9 cellular contexts compared by ENCODE assay signal in genomic region chr13:99269627-99270252, GRCh38. TPM values are rescaled to one million over a fixed set of nuclear protein-coding genes. Genes with fewer than 3 reads are reported as not detected.
A peak's percentile ranks its signal among the peaks of the same experiment; 100 is the strongest.
DNase-seq lines count a peak whose midpoint lies in the region; ATAC-seq and TF ChIP-seq lines count a peak whose summit lies in the region.
"Had no signal": no experiment of that assay in that cellular context is flagged by ENCODE, and none has a peak within 500 bp of the region (broad histone marks: within the 10 kb centered on the region; RNA-seq: fewer than 3 reads in every experiment).

No MANE protein-coding gene starts in this region.

- H2BK120ac ChIP-seq in neuronal stem cell (ENCODE audit: low read depth, low read length): no peak overlapping the region

- no peak overlapping the region for H3K9ac ChIP-seq in neuronal stem cell (ENCODE audit: low read depth, low read length, poor library complexity)

- H2BK15ac ChIP-seq in neuronal stem cell (ENCODE audit: low read length): no peak overlapping the region

- no peak overlapping the region for H3K23ac ChIP-seq in neuronal stem cell (ENCODE audit: low read depth, low read length, poor library complexity)

- H3K79me1 ChIP-seq in neuronal stem cell (ENCODE audit: low read depth, low read length): peaks cover 3% of the 10 kb centered on the region

- no peak overlapping the region for H3K14ac ChIP-seq in neuronal stem cell (ENCODE audit: low read length)

- DNase-seq in D341Med (ENCODE audit: low spot score) (peak; percentile 44), Peyer's patch (peak in 1 of 3 donors; percentile 69), dedifferentiated amniotic fluid mesenchymal stem cell (ENCODE audit: extremely low spot score) (peak; percentile 66), mesothelial cell of epicardium (ENCODE audit: low spot score in 2 of 2, unreplicated experiment in 2 of 2) (no peak), cerebellar nuclear complex (lab: John Stamatoyannopoulos, UW) (no peak), neuronal stem cell (ENCODE audit: low spot score) (no peak)

- H3K36me3 Mint-ChIP-seq in mesothelial cell of epicardium: peaks cover 12% of the 10 kb centered on the region

- H3K9me3 Mint-ChIP-seq in mesothelial cell of epicardium: peaks cover 4% of the 10 kb centered on the region

- TF ChIP-seq CTCF in Peyer's patch (IDR thresholded peaks at IDR 0.05): peak; percentile 54 to 86 (median 80)
- TF ChIP-seq CTCF in mesothelial cell of epicardium (IDR thresholded peaks at IDR 0.05; ENCODE audit: unreplicated experiment): peak; percentile 16

- TF ChIP-seq POLR2A in Peyer's patch (IDR thresholded peaks at IDR 0.05): no peak

- H3K27me3 ChIP-seq in Peyer's patch (no peaks in the 10 kb centered on the region), neuronal stem cell (ENCODE audit: control insufficient read depth in 3 of 3, insufficient read depth in 3 of 3, low read depth in 1 of 3, low read length in 3 of 3) (no peaks in the 10 kb centered on the region)

- H3K9me3 ChIP-seq in Peyer's patch: peaks cover 0 to 4% (median 0%) of the 10 kb centered on the region in 4 donors
- peaks cover 4 to 6% of the 10 kb centered on the region in 2 donors for H3K9me3 ChIP-seq in neuronal stem cell (replicated peaks in 1 of 2; ENCODE audit: control insufficient read depth in 2 of 2, insufficient read depth in 1 of 2, low read depth in 1 of 2, low read length in 2 of 2)

- H3K4me2 ChIP-seq in neuronal stem cell (ENCODE audit: insufficient read depth, low read length, poor library complexity, severe bottlenecking): no peak overlapping the region

- H2AK5ac ChIP-seq in neuronal stem cell (ENCODE audit: low read depth, low read length): no peak overlapping the region

- H3K4ac ChIP-seq in neuronal stem cell (ENCODE audit: low read length): no peak overlapping the region

- H3K36me3 ChIP-seq in Peyer's patch: no peaks in the 10 kb centered on the region
- peaks cover 5 to 6% of the 10 kb centered on the region in 2 donors for H3K36me3 ChIP-seq in neuronal stem cell (replicated peaks in 1 of 2; ENCODE audit: control insufficient read depth in 2 of 2, insufficient read depth in 2 of 2, low read length in 2 of 2)

- no peak overlapping the region for H2BK5ac ChIP-seq in neuronal stem cell (ENCODE audit: low read length)

- peak overlapping the region in 3 of 4 donors; percentile 24 to 73 (median 36) for H3K27ac ChIP-seq in Peyer's patch
- H3K27ac ChIP-seq in neuronal stem cell (replicated peaks; ENCODE audit: low read length): no peak overlapping the region

- no peak overlapping the region for H2BK12ac ChIP-seq in neuronal stem cell (ENCODE audit: low read length)

- no peaks in the 10 kb centered on the region for H3K27me3 Mint-ChIP-seq in mesothelial cell of epicardium (ENCODE audit: low read depth)

- no peaks in the 10 kb centered on the region for H3K4me1 Mint-ChIP-seq in mesothelial cell of epicardium

- no peak overlapping the region for H3K4me3 ChIP-seq in Peyer's patch
- H3K4me3 ChIP-seq in neuronal stem cell (ENCODE audit: low read length in 2 of 2): no peak overlapping the region

- no peak overlapping the region for H3K27ac Mint-ChIP-seq in mesothelial cell of epicardium
- H3K27ac Mint-ChIP-seq: activated naive CD4-positive, alpha-beta T cell treated with anti-CD3 and anti-CD28 coated beads, Interleukin-2, amount 50 U/mL, for 72 hours had no signal

- no peak overlapping the region for H3K18ac ChIP-seq in neuronal stem cell (ENCODE audit: low read length)

- H3K4me1 ChIP-seq in Peyer's patch (peaks cover 0 to 9% (median 2%) of the 10 kb centered on the region in 4 donors), neuronal stem cell (ENCODE audit: control insufficient read depth in 2 of 2, insufficient read depth in 1 of 2, low read depth in 1 of 2, low read length in 2 of 2) (peaks cover 0 to 2% of the 10 kb centered on the region in 2 donors)

- ATAC-seq in GM18907 (IDR thresholded peaks at IDR 0.05; ENCODE audit: unreplicated experiment) (peak; percentile 81), HG03175 (IDR thresholded peaks at IDR 0.05; ENCODE audit: unreplicated experiment) (peak; percentile 70)

- WGBS in neuronal stem cell (ENCODE audit: extremely low coverage in 2 of 2, insufficient read length in 2 of 2, insufficient replicate concordance in 1 of 2), 2 donors: no CpG with 5 or more reads among the region's 3 CpGs

- no peak overlapping the region for H4K8ac ChIP-seq in neuronal stem cell (ENCODE audit: low read depth, low read length)

- no peak overlapping the region for H4K91ac ChIP-seq in neuronal stem cell (ENCODE audit: low read depth, low read length, poor library complexity)

- H2AFZ ChIP-seq in neuronal stem cell (ENCODE audit: low read length): no peak overlapping the region

- no peak overlapping the region for H3K4me3 Mint-ChIP-seq in mesothelial cell of epicardium

RNA-seq across cellular contexts. Expression of gene GPR18, which starts 11.6 kb away (rescaled TPM):
- total RNA-seq in Peyer's patch: 1 to 10 TPM in 1 of 4 donors, under 1 TPM in 1, not detected in 2; 0.53 to 4.1 TPM
- not detected in 3 replicates for total RNA-seq in mesothelial cell of epicardium
- polyA plus RNA-seq in neuronal stem cell (2013, experiment 1 of 2): not detected
- not detected for polyA plus RNA-seq in neuronal stem cell (2013, experiment 2 of 2)

RNA-seq across cellular contexts. Expression of gene GPR183, which starts 37.5 kb away (rescaled TPM):
- total RNA-seq in Peyer's patch (10 to 100 TPM in 1 of 4 donors, 1 to 10 TPM in 3; 1.1 to 24.8 (median 3.9) TPM), mesothelial cell of epicardium (0.14 to 0.25 TPM (median 0.16 TPM) in 3 replicates)
- not detected for polyA plus RNA-seq in neuronal stem cell (2013, experiment 1 of 2)
- not detected for polyA plus RNA-seq in neuronal stem cell (2013, experiment 2 of 2)

Comparison
In these comparisons a context has a peak if more than half of its experiments do, and no peak if none do; other contexts are left out.
1. DNase-seq: peak in D341Med (single experiment) and dedifferentiated amniotic fluid mesenchymal stem cell (single experiment); none in mesothelial cell of epicardium (0 of 2), cerebellar nuclear complex (0 of 2) and neuronal stem cell (single experiment).